In the genomic region with DNA sequence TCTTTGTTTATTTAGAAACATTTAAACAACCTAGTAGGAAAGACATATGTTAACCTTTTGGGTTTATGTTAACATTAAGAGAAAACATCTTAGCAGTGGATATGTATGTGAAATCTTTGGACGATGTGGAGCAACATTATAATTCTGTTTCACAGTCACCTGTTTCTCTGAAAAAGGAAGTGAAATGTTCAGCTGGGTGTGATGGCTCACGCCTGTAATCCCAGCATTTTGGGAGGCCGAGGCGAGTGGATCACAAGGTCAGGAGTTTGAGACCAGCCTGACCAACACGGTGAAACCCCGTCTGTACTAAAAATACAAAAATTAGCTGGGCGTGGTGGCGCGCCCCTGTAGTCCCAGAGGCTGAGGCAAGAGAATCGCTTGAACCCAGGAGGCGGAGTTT, we compare ENCODE assay signal across 8 cellular contexts. TPM values are rescaled to one million over a fixed set of nuclear protein-coding genes. Genes with fewer than 3 reads are reported as not detected.
A peak's percentile ranks its signal among the peaks of the same experiment; 100 is the strongest.
DNase-seq lines count a peak whose midpoint lies in the region; TF ChIP-seq lines count a peak whose summit lies in the region.
"Not testable (repeated sequence)": the region's sequence is repeated elsewhere in the genome, so short reads cannot be mapped to it uniquely, and the experiment has no call there.

No MANE protein-coding gene starts in this region.

- H3K36me3 ChIP-seq in GM23248 (ENCODE audit: low read depth) (peaks cover 10% of the 10 kb centered on the region), mesodermal cell (ENCODE audit: control insufficient read depth, insufficient read depth, low read length) (peaks cover 27% of the 10 kb centered on the region)
- H3K36me3 ChIP-seq in skeletal muscle tissue (ENCODE audit: control insufficient read depth in 3 of 3, insufficient read depth in 3 of 3, low read length in 3 of 3) = not testable (repeated sequence)

- not testable (repeated sequence) for DNase-seq in AG04450 (ENCODE audit: low read depth, low spot score)
- DNase-seq in GM23248 = peak; percentile 6
- DNase-seq in NOMO-1 treated with DMSO at 0.1 percent for 48 hours (lab: John Stamatoyannopoulos, UW; ENCODE audit: unreplicated experiment) = peak; percentile 62
- DNase-seq in fibroblast of the aortic adventitia (ENCODE audit: low read depth) = peak; percentile 3

- not testable (repeated sequence) for H3K27me3 ChIP-seq in AG04450 (ENCODE audit: control insufficient read depth, insufficient read depth, low read length); GM23248 (replicated peaks; ENCODE audit: insufficient read depth); skeletal muscle tissue (ENCODE audit: control insufficient read depth in 3 of 3, insufficient read depth in 3 of 3, low read length in 3 of 3)

- not testable (repeated sequence) for H3F3A ChIP-seq in GM23248 (ENCODE audit: insufficient read depth)

- peaks cover 58% of the 10 kb centered on the region for H3K4me1 Mint-ChIP-seq in brain

- POLR2A ChIA-PET in AG04450 (lab: Yijun Ruan, JAX) = not testable (repeated sequence)

- H3K27me3 Mint-ChIP-seq in brain = not testable (repeated sequence)

- not testable (repeated sequence) for H3K9me2 ChIP-seq in GM23248 (ENCODE audit: insufficient read depth)

- not testable (repeated sequence) for TF ChIP-seq CTCF in AG04450 (IDR thresholded peaks at IDR 0.05; ENCODE audit: low read depth, low read length); WI38 (IDR thresholded peaks at IDR 0.05; ENCODE audit: low read depth, low read length); brain (conservative IDR thresholded peaks at IDR 0.05); fibroblast of the aortic adventitia (IDR thresholded peaks at IDR 0.05; ENCODE audit: insufficient read depth, low read length)

- H3K9ac ChIP-seq in GM23248 (peak overlapping the region; percentile 97), skeletal muscle tissue (ENCODE audit: low read depth in 1 of 3, low read length in 3 of 3) (peak overlapping the region; percentile 94)

- peak overlapping the region; percentile 76 for H2AFZ ChIP-seq in GM23248

- H3K9me3 Mint-ChIP-seq in brain = peaks cover 6 to 20% (median 16%) of the 10 kb centered on the region in 5 experiments

- in situ Hi-C loops in GM23248 (cut with MboI) = not testable (repeated sequence)

- not testable (repeated sequence) for H3K4me1 ChIP-seq in GM23248 (ENCODE audit: insufficient read depth)
- peaks cover 26% of the 10 kb centered on the region for H3K4me1 ChIP-seq in mesodermal cell (ENCODE audit: control insufficient read depth, insufficient read depth, low read length, poor library complexity, severe bottlenecking)
- H3K4me1 ChIP-seq in skeletal muscle tissue (ENCODE audit: control insufficient read depth in 3 of 3, insufficient read depth in 3 of 3, low read length in 3 of 3) = peaks cover 22 to 29% (median 26%) of the 10 kb centered on the region in 3 donors

- H3K4me3 ChIP-seq in AG04450 (ENCODE audit: low read depth, low read length) (peak overlapping the region; percentile 85), GM23248 (peak overlapping the region; percentile 87), WI38 (ENCODE audit: low read depth, low read length) (peak overlapping the region; percentile 86), fibroblast of the aortic adventitia (ENCODE audit: low read depth, low read length) (peak overlapping the region; percentile 83), mesodermal cell (ENCODE audit: extremely low read depth, insufficient read depth, low read length, poor library complexity, severe bottlenecking) (peak overlapping the region; percentile 72), skeletal muscle tissue (ENCODE audit: low read length in 3 of 3) (peak overlapping the region; percentile 82 to 91 (median 89))

- H3K9me3 ChIP-seq in AG04450 (ENCODE audit: control insufficient read depth, insufficient read depth, low read length); GM23248 (ENCODE audit: low read depth); mesodermal cell (ENCODE audit: control insufficient read depth, low read length); skeletal muscle tissue (ENCODE audit: control insufficient read depth in 3 of 3, low read length in 3 of 3): not testable (repeated sequence)

- CTCF ChIA-PET in AG04450 (lab: Charles Lee) = interaction anchor here (1.1 kb wide), 1 partner anchor 170 kb away, joined by 15 read pairs; no protein-coding TSS in a partner anchor

- H3K36me3 Mint-ChIP-seq in brain = peaks cover 50% of the 10 kb centered on the region

- WGBS in GM23248 (ENCODE audit: low coverage in 1 of 2, low lambda C conversion rate in 2 of 2, missing lambda C conversion rate in 2 of 2), 2 experiments = 89 to 90% methylated on average over 11 of the region's 11 CpGs
- 86 to 90% methylated on average over 10 to 11 of the region's 11 CpGs for WGBS in mesodermal cell (ENCODE audit: insufficient coverage in 2 of 2), 2 experiments

- not testable (repeated sequence) for H3K27ac ChIP-seq in AG04450 (ENCODE audit: low read depth, low read length); mesodermal cell (ENCODE audit: low read depth, low read length, severe bottlenecking)
- H3K27ac ChIP-seq in GM23248 (peak overlapping the region; percentile 97), skeletal muscle tissue (ENCODE audit: low read depth, low read length) (peak overlapping the region; percentile 93)

- H3K79me2 ChIP-seq in GM23248 (ENCODE audit: insufficient read depth) = peaks cover 54% of the 10 kb centered on the region

- peak overlapping the region; percentile 100 for H3K4me2 ChIP-seq in GM23248 (ENCODE audit: unreplicated experiment)

- H3K27ac Mint-ChIP-seq in brain = peak overlapping the region; percentile 96 to 99 (median 98)

- not testable (repeated sequence) for H4K20me1 ChIP-seq in GM23248 (ENCODE audit: insufficient read depth)

- H3K4me3 Mint-ChIP-seq in brain = peak overlapping the region; percentile 92 to 98 (median 96)

RNA-seq across cellular contexts. Expression of gene HSD17B12, which starts 1.5 kb away (rescaled TPM):
- 59.3 and 60.8 TPM in 2 replicates for polyA plus RNA-seq in AG04450 (2011; rRNA removed)
- 34.4 and 36.4 TPM in 2 replicates for polyA minus RNA-seq in AG04450 (2011; rRNA and poly(A)+ RNA removed)
- total RNA-seq in GM23248 (2014; rRNA removed; shearing (Covaris generic)) = 92.3 and 113 TPM in 2 replicates
- 105 and 111 TPM in 2 replicates for polyA plus RNA-seq in GM23248 (2016; fragmentation: Nextera tagmentation; extraction: Ambion mirVana)
- 34.9 TPM for polyA plus RNA-seq in brain (ENCODE audit: insufficient read depth, low read depth, low replicate concordance)
- 76.5 and 92.9 TPM in 2 replicates for total RNA-seq in fibroblast of the aortic adventitia (ENCODE audit: low replicate concordance)
- polyA plus RNA-seq in mesodermal cell (2013, experiment 1 of 2) = 147 TPM
- 147 TPM for polyA plus RNA-seq in mesodermal cell (2013, experiment 2 of 2)
- total RNA-seq in skeletal muscle tissue = 40.7 TPM
